ENCODE assay signal across 9 cellular contexts in genomic region chr15:90413411-90414379, GRCh38. TPM values are rescaled to one million over a fixed set of nuclear protein-coding genes. Genes with fewer than 3 reads are reported as not detected.
DNase-seq lines count a peak whose midpoint lies in the region; ATAC-seq and TF ChIP-seq lines count a peak whose summit lies in the region.
"Had no signal": no experiment of that assay in that cellular context is flagged by ENCODE, and none has a peak within 500 bp of the region (broad histone marks: within the 10 kb centered on the region; RNA-seq: fewer than 3 reads in every experiment).

No MANE protein-coding gene starts in this region.

- H3K9me3 Mint-ChIP-seq in endodermal cell, result peaks cover 23% of the 10 kb centered on the region
- H3K9me3 Mint-ChIP-seq in neural crest cell, result peaks cover 2% of the 10 kb centered on the region

- H3K4me1 Mint-ChIP-seq in endodermal cell, result peaks cover 46% of the 10 kb centered on the region
- H3K4me1 Mint-ChIP-seq in neural crest cell, result peaks cover 18% of the 10 kb centered on the region

- peaks cover 44% of the 10 kb centered on the region for H3K4me1 ChIP-seq in Panc1 (ENCODE audit: control insufficient read depth, insufficient read depth, low read length)
- peaks cover 16% of the 10 kb centered on the region for H3K4me1 ChIP-seq in endodermal cell (ENCODE audit: control insufficient read depth, insufficient read depth, low read length)
- no peaks in the 10 kb centered on the region for H3K4me1 ChIP-seq in BE2C

- H3K27ac Mint-ChIP-seq in endodermal cell (peak overlapping the region; percentile 90), neural crest cell (ENCODE audit: unreplicated experiment) (peak overlapping the region; percentile 86)

- H3K27me3 ChIP-seq in Panc1 (ENCODE audit: control insufficient read depth, insufficient read depth, low read length), result no peaks in the 10 kb centered on the region
- no peaks in the 10 kb centered on the region for H3K27me3 ChIP-seq in endodermal cell (ENCODE audit: control insufficient read depth, insufficient read depth, low read length, poor library complexity, severe bottlenecking)
- no peaks in the 10 kb centered on the region for H3K27me3 ChIP-seq in BE2C

- H3K9ac ChIP-seq in endodermal cell (ENCODE audit: extremely low read depth, low read length, poor library complexity, severe bottlenecking), result peak overlapping the region; percentile 49

- ATAC-seq in Panc1, result peak; percentile 40

- no peaks in the 10 kb centered on the region for H3K9me3 ChIP-seq in Panc1 (ENCODE audit: control insufficient read depth, insufficient read depth, low read depth, low read length)
- peaks cover 4% of the 10 kb centered on the region for H3K9me3 ChIP-seq in endodermal cell (ENCODE audit: control insufficient read depth, low read length)
- no peaks in the 10 kb centered on the region for H3K9me3 ChIP-seq in BE2C

- intact Hi-C loops in Panc1 (cut with micrococcal nuclease; ENCODE audit: unreplicated experiment), result no loop called here

- H3K27me3 Mint-ChIP-seq in endodermal cell (ENCODE audit: insufficient read depth) (no peaks in the 10 kb centered on the region), neural crest cell (ENCODE audit: low read depth) (no peaks in the 10 kb centered on the region)

- DNase-seq in EH (ENCODE audit: low read depth), result peak; percentile 79
- no peak for DNase-seq in Panc1 (ENCODE audit: low read depth, low spot score)
- DNase-seq in endodermal cell, result no peak
- DNase-seq in neural crest cell (ENCODE audit: low read depth, low spot score), result no peak
- no peak for DNase-seq in AG08396 (ENCODE audit: low spot score)
- no peak for DNase-seq in BE2C
- DNase-seq in activated CD8-positive, alpha-beta memory T cell treated with anti-CD3 and anti-CD28 coated beads for 24 hours, result no peak
- DNase-seq in mesenteric fat pad (ENCODE audit: low spot score), result no peak
- DNase-seq: NCI-H1930 had no signal

- CTCF ChIA-PET in Panc1 (lab: Charles Lee), result interaction anchor here (0.6 kb wide), 1 partner anchor 99 kb away, joined by 16 read pairs; no protein-coding TSS in a partner anchor

- no TSS peak for BruUV-seq in Panc1 (replicated peaks; lab: Mats Ljungman, UMichigan)

- H3K27ac ChIP-seq in Panc1 (ENCODE audit: low read length), result peak overlapping the region; percentile 88
- peak overlapping the region; percentile 59 for H3K27ac ChIP-seq in endodermal cell (ENCODE audit: low read depth, low read length)

- no peak for TF ChIP-seq CTCF in Panc1 (IDR thresholded peaks at IDR 0.05)
- no peak for TF ChIP-seq CTCF in endodermal cell (conservative IDR thresholded peaks at IDR 0.05)
- TF ChIP-seq CTCF in neural crest cell (conservative IDR thresholded peaks at IDR 0.05), result no peak
- TF ChIP-seq CTCF in BE2C (IDR thresholded peaks at IDR 0.05; ENCODE audit: low read depth, low read length), result no peak

- H3K36me3 Mint-ChIP-seq in endodermal cell (ENCODE audit: low read depth) (peaks cover 24% of the 10 kb centered on the region), neural crest cell (ENCODE audit: low read depth) (peaks cover 12% of the 10 kb centered on the region)

- no peaks in the 10 kb centered on the region for H3K36me3 ChIP-seq in Panc1 (ENCODE audit: control insufficient read depth, insufficient read depth, low read length)
- no peaks in the 10 kb centered on the region for H3K36me3 ChIP-seq in endodermal cell (ENCODE audit: control insufficient read depth, insufficient read depth, low read length)
- no peaks in the 10 kb centered on the region for H3K36me3 ChIP-seq in BE2C

- 61 to 70% methylated on average over 9 to 10 of the region's 10 CpGs for WGBS in endodermal cell (ENCODE audit: insufficient coverage in 1 of 2, insufficient read length in 1 of 2), 2 experiments

- in situ Hi-C loops in Panc1 (cut with HindIII; ENCODE audit: low pct_unique_long_range_greater_than_20kb, low sequenced_read_pairs), result no loop called here

- POLR2A ChIA-PET in Panc1 (lab: Charles Lee), result interaction anchor here (0.6 kb wide), 2 partner anchors 19 to 191 kb away, joined by 3 to 4 read pairs; no protein-coding TSS in a partner anchor

- H3K4me3 Mint-ChIP-seq in endodermal cell, result peak overlapping the region; percentile 16
- no peak overlapping the region for H3K4me3 Mint-ChIP-seq in neural crest cell

- peak overlapping the region in 1 of 2 experiments; percentile 17; a peak in 2 of 4 replicates for H3K4me3 ChIP-seq in Panc1 (ENCODE audit: low read depth in 2 of 2, low read length in 2 of 2)
- peak overlapping the region; percentile 21 for H3K4me3 ChIP-seq in endodermal cell (ENCODE audit: low read length)
- no peak overlapping the region for H3K4me3 ChIP-seq in BE2C (ENCODE audit: low read depth, low read length)

RNA-seq across cellular contexts. Expression of gene IQGAP1, which starts 25.7 kb away (rescaled TPM):
- total RNA-seq in Panc1 (2021; ENCODE audit: unreplicated experiment) (228 TPM), endodermal cell (100 to 1,000 TPM in 1 of 2 donors, 10 to 100 TPM in 1; 94.4 to 124 TPM), neural crest cell (46.1 and 49.2 TPM in 2 replicates), mesenteric fat pad (210 TPM)
- 144 TPM for polyA plus RNA-seq in Panc1 (2012; ENCODE audit: insufficient read length)
- 48.6 TPM for polyA plus RNA-seq in endodermal cell (2013, experiment 1 of 2)
- 59.3 TPM for polyA plus RNA-seq in endodermal cell (2013, experiment 2 of 2)
- 20.1 TPM for polyA plus RNA-seq in BE2C (2012; ENCODE audit: insufficient read depth, insufficient read length, low read depth)
